Comparison of ENCODE assay signal across 23 cellular contexts in genomic region chr1:2559509-2560298, GRCh38. TPM values are rescaled to one million over a fixed set of nuclear protein-coding genes. Genes with fewer than 3 reads are reported as not detected.
"Had no signal": no experiment of that assay in that cellular context is flagged by ENCODE, and none has a peak within 500 bp of the region (broad histone marks: within the 10 kb centered on the region; RNA-seq: fewer than 3 reads in every experiment).

No MANE protein-coding gene starts in this region.

- ATAC-seq: activated CD8-positive, alpha-beta T cell treated with anti-CD3 and anti-CD28 coated beads for 36 hours; activated naive CD8-positive, alpha-beta T cell treated with anti-CD3 and anti-CD28 coated beads, Interleukin-2, amount 50 U/mL, for 24 hours; activated T-cell treated with anti-CD3 and anti-CD28 coated beads, Interleukin-2, amount 50 U/mL, for 4 hours; WTC11 had no signal

- H3K4me3 ChIP-seq: colonic mucosa had no signal

- H3K9me3 Mint-ChIP-seq: activated CD8-positive, alpha-beta T cell treated with anti-CD3 and anti-CD28 coated beads for 36 hours; activated naive CD4-positive, alpha-beta T cell treated with anti-CD3 and anti-CD28 coated beads, Interleukin-2, amount 10 ng/mL, durations not matched to agents 7 days and 5 days; activated naive CD8-positive, alpha-beta T cell treated with anti-CD3 and anti-CD28 coated beads, Interleukin-2, amount 50 U/mL, for 24 hours; activated T-cell treated with anti-CD3 and anti-CD28 coated beads, Interleukin-2, amount 50 U/mL, for 4 hours; central memory CD8-positive, alpha-beta T cell; nephron progenitor cell; type B pancreatic cell; WTC11 had no signal

- H3K4me3 Mint-ChIP-seq: activated naive CD4-positive, alpha-beta T cell treated with anti-CD3 and anti-CD28 coated beads, Interleukin-2, amount 10 ng/mL, durations not matched to agents 7 days and 5 days; nephron progenitor cell; type B pancreatic cell; WTC11 had no signal

- H3K36me3 Mint-ChIP-seq: type B pancreatic cell, WTC11 had no signal

- H3K9me3 ChIP-seq: colonic mucosa, stomach had no signal

- DNase-seq: activated CD4-positive, alpha-beta T cell treated with anti-CD3 and anti-CD28 coated beads for 4 hours; activated CD8-positive, alpha-beta T cell treated with anti-CD3 and anti-CD28 coated beads for 36 hours; activated effector memory CD4-positive, alpha-beta T cell treated with Interleukin-2 at 50 U/mL for 16 hours; activated naive CD4-positive, alpha-beta T cell treated with anti-CD3 and anti-CD28 coated beads, Interleukin-2, amount 10 ng/mL, durations not matched to agents 7 days and 5 days; activated naive CD8-positive, alpha-beta T cell treated with anti-CD3 and anti-CD28 coated beads, Interleukin-2, amount 50 U/mL, for 24 hours; activated T-cell treated with anti-CD3 and anti-CD28 coated beads, Interleukin-2, amount 50 U/mL, for 4 hours; anterior cingulate cortex; brain microvascular endothelial cell; colonic mucosa; foreskin melanocyte; islet precursor cell; mammary epithelial cell; midbrain; nephron progenitor cell; occipital lobe; retina; stimulated activated CD4-positive, alpha-beta T cell treated with anti-CD3 and anti-CD28 coated beads, Interleukin-2, amount 100 ng/mL, for 24 hours; stomach had no signal

- H3K36me3 ChIP-seq: brain microvascular endothelial cell had no signal

- H3K27ac Mint-ChIP-seq: activated naive CD4-positive, alpha-beta T cell treated with anti-CD3 and anti-CD28 coated beads, Interleukin-2, amount 10 ng/mL, durations not matched to agents 7 days and 5 days; activated naive CD8-positive, alpha-beta T cell treated with anti-CD3 and anti-CD28 coated beads, Interleukin-2, amount 50 U/mL, for 24 hours; nephron progenitor cell; type B pancreatic cell; WTC11 had no signal

- H3K27me3 ChIP-seq: brain microvascular endothelial cell, colonic mucosa, stomach had no signal

- H3K27ac ChIP-seq: brain microvascular endothelial cell, colonic mucosa, stomach had no signal

- H3K27me3 Mint-ChIP-seq: activated CD8-positive, alpha-beta T cell treated with anti-CD3 and anti-CD28 coated beads for 36 hours; activated naive CD4-positive, alpha-beta T cell treated with anti-CD3 and anti-CD28 coated beads, Interleukin-2, amount 10 ng/mL, durations not matched to agents 7 days and 5 days; activated naive CD8-positive, alpha-beta T cell treated with anti-CD3 and anti-CD28 coated beads, Interleukin-2, amount 50 U/mL, for 24 hours; central memory CD8-positive, alpha-beta T cell; type B pancreatic cell had no signal

RNA-seq across cellular contexts. Expression of gene HES5, which starts 29.6 kb away (rescaled TPM):
- total RNA-seq: activated CD8-positive, alpha-beta T cell treated with anti-CD3 and anti-CD28 coated beads for 36 hours; activated T-cell treated with anti-CD3 and anti-CD28 coated beads, Interleukin-2, amount 50 U/mL, for 4 hours; epithelial cell of proximal tubule; mammary epithelial cell; myocyte; WTC11 had no signal
- polyA plus RNA-seq: mammary epithelial cell had no signal
